In the genomic region with DNA sequence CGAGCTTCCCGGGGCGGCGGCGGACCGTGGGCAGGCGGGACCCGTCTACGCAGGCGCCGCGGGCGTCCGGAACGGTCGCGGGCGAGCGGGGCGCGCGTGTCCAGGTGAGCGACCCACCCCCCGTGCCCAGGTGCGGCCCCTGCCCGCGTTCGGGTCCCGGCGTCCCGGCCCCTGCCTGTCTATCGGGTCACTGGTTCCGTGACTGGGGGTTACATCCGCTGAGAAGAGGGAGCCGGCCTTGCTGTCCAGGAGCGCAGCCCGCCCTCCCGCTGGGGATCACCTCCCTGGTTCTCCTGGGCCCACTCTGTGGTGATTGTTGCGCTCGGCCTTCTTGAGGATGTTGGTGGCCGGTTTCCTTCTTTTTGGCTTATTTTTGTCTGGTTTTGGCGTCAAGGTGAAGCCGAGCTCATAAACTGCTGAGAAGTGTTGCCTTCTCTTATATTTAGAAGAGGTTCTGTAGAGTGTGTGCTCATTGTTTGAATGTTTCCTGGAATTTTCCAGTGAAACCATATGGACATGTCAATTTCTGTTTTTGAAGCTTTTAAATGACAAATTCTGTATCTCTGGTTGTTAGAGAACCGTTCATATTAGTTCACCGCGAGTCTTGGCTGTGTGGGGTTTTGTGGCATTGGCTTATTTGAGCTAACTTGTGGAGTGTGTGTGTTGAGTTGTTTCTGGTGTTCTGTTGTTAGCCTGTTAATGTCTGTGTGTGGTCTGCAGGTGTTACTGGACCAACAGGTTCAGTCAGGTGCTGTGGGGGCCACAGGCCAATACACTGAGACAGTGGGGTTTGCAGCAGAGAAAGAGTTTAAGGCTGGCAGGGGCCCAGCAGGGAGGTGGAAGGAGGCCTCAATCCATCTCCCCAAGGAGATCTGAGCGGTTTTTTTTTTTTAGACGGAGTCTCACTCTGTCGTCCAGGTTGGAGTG, we compare ENCODE assay signal across 8 cellular contexts. TPM values are rescaled to one million over a fixed set of nuclear protein-coding genes. Genes with fewer than 3 reads are reported as not detected.
DNase-seq lines count a peak whose midpoint lies in the region; ATAC-seq and TF ChIP-seq lines count a peak whose summit lies in the region.

No MANE protein-coding gene starts in this region.

- peak; percentile 47 for DNase-seq in activated CD8-positive, alpha-beta memory T cell treated with anti-CD3 and anti-CD28 coated beads for 24 hours
- DNase-seq in activated CD8-positive, alpha-beta memory T cell treated with anti-CD3 and anti-CD28 coated beads, Interleukin-2, amount 50 U/mL, for 4 hours: no peak
- DNase-seq in NCI-H446 treated with DMSO at 0.1 percent for 48 hours (lab: John Stamatoyannopoulos, UW) (peak; percentile 5), MCF 10A (ENCODE audit: unreplicated experiment) (peak; percentile 18), kidney epithelial cell (ENCODE audit: low read depth) (no peak), T-helper 9 cell (no peak)

- H3K9ac ChIP-seq in stomach smooth muscle (ENCODE audit: low read length in 2 of 2): peak overlapping the region; percentile 57 to 72

- peaks cover 10% of the 10 kb centered on the region for H3K9me3 Mint-ChIP-seq in MCF 10A (ENCODE audit: unreplicated experiment)

- POLR2A ChIA-PET in MCF 10A (lab: Yijun Ruan, JAX): interaction anchor here (0.6 to 1.9 kb wide), 12 partner anchors 20 to 299 kb away, joined by 3 to 8 read pairs (median 4); no protein-coding TSS in a partner anchor

- H3K4me1 Mint-ChIP-seq in MCF 10A (ENCODE audit: insufficient read depth, unreplicated experiment): peaks cover 18% of the 10 kb centered on the region

- H3K36me3 ChIP-seq in kidney epithelial cell (ENCODE audit: control insufficient read depth, insufficient read depth, low read length) (no peaks in the 10 kb centered on the region), stomach smooth muscle (ENCODE audit: control insufficient read depth in 2 of 2, insufficient read depth in 2 of 2, low read length in 2 of 2) (no peaks in the 10 kb centered on the region)

- H3K4me3 ChIP-seq in kidney epithelial cell (ENCODE audit: low read depth, low read length) (peak overlapping the region; percentile 65), stomach smooth muscle (ENCODE audit: low read length in 2 of 2) (peak overlapping the region; percentile 73 to 80)

- intact Hi-C loops in MCF 10A (cut with micrococcal nuclease): no loop called here

- no peak overlapping the region for H3K27ac ChIP-seq in stomach smooth muscle (ENCODE audit: low read length)

- H3K36me3 Mint-ChIP-seq in MCF 10A (ENCODE audit: insufficient read depth, unreplicated experiment): peaks cover 23% of the 10 kb centered on the region

- peak; percentile 17 for ATAC-seq in HG02623 (IDR thresholded peaks at IDR 0.05; ENCODE audit: unreplicated experiment)

- no peaks in the 10 kb centered on the region for H3K9me3 ChIP-seq in stomach smooth muscle (ENCODE audit: control insufficient read depth in 2 of 2, low read length in 2 of 2)

- peak overlapping the region; percentile 81 for H3K4me3 Mint-ChIP-seq in MCF 10A (ENCODE audit: unreplicated experiment)

- TF ChIP-seq CTCF in MCF 10A (IDR thresholded peaks at IDR 0.05; ENCODE audit: unreplicated experiment): no peak
- no peak for TF ChIP-seq CTCF in kidney epithelial cell (IDR thresholded peaks at IDR 0.05; ENCODE audit: insufficient read depth, low read length, poor library complexity, severe bottlenecking)

- H3K27me3 ChIP-seq in kidney epithelial cell (ENCODE audit: control insufficient read depth, insufficient read depth, low read length): no peaks in the 10 kb centered on the region
- peaks cover 0 to 2% of the 10 kb centered on the region in 2 donors for H3K27me3 ChIP-seq in stomach smooth muscle (ENCODE audit: control insufficient read depth in 1 of 2, insufficient read depth in 2 of 2, low read length in 2 of 2)

- TSS peak; percentile 2 for BruUV-seq in MCF 10A (replicated peaks; lab: Mats Ljungman, UMichigan)

- peak overlapping the region; percentile 93 for H3K27ac Mint-ChIP-seq in MCF 10A (ENCODE audit: low read depth, unreplicated experiment)

- CTCF ChIA-PET in MCF 10A (lab: Yijun Ruan, JAX): interaction anchor here (0.6 to 1.5 kb wide), 3 partner anchors 12 to 166 kb away, joined by 4 to 8 read pairs (median 7); no protein-coding TSS in a partner anchor

- peaks cover 11% of the 10 kb centered on the region for H3K4me1 ChIP-seq in stomach smooth muscle (ENCODE audit: control insufficient read depth, insufficient read depth, low read length)

- no peaks in the 10 kb centered on the region for H3K27me3 Mint-ChIP-seq in MCF 10A (ENCODE audit: insufficient read depth, unreplicated experiment)

RNA-seq across cellular contexts. Expression of a gene that starts 0.6 kb away (rescaled TPM):
- total RNA-seq in MCF 10A (2022) (16.4 and 16.7 TPM in 2 replicates), kidney epithelial cell (2.7 and 4.8 TPM in 2 replicates)

Comparison
In these comparisons a context has a peak if more than half of its experiments do, and no peak if none do; other contexts are left out.
1. DNase-seq: peak in activated CD8-positive, alpha-beta memory T cell treated with anti-CD3 and anti-CD28 coated beads for 24 hours (single experiment), NCI-H446 treated with DMSO at 0.1 percent for 48 hours (single experiment) and MCF 10A (single experiment); none in activated CD8-positive, alpha-beta memory T cell treated with anti-CD3 and anti-CD28 coated beads, Interleukin-2, amount 50 U/mL, for 4 hours (single experiment), kidney epithelial cell (single experiment) and T-helper 9 cell (single experiment).